Comparison of ENCODE assay signal across 11 cellular contexts in genomic region chr13:99179460-99179859, GRCh38.
"Had no signal": no experiment of that assay in that cellular context is flagged by ENCODE, and none has a peak within 500 bp of the region (broad histone marks: within the 10 kb centered on the region; RNA-seq: fewer than 3 reads in every experiment).

No MANE protein-coding gene starts in this region.

- H3K4me3 ChIP-seq: tibial nerve had no signal

- H3K27ac ChIP-seq: tibial nerve, VCaP had no signal

- H3K27me3 Mint-ChIP-seq: activated CD4-positive, alpha-beta T cell treated with anti-CD3 and anti-CD28 coated beads for 36 hours had no signal

- DNase-seq: activated CD4-positive, alpha-beta T cell treated with anti-CD3 and anti-CD28 coated beads for 36 hours; activated gamma-delta T cell; activated T-cell treated with anti-CD3 and anti-CD28 coated beads, Interleukin-2, amount 50 U/mL, for 4 hours; dermis blood vessel endothelial cell; hypothalamus; kidney glomerular epithelial cell; stimulated activated CD4-positive, alpha-beta T cell treated with anti-CD3 and anti-CD28 coated beads, Interleukin-15, amount 100 ng/mL, for 24 hours; stimulated activated CD4-positive, alpha-beta T cell treated with anti-CD3 and anti-CD28 coated beads, Interleukin-4, amount 100 ng/mL, for 24 hours; T1000 had no signal

- ATAC-seq: activated CD4-positive, alpha-beta T cell treated with anti-CD3 and anti-CD28 coated beads for 36 hours; activated T-cell treated with anti-CD3 and anti-CD28 coated beads, Interleukin-2, amount 50 U/mL, for 4 hours had no signal

- H3K4me3 Mint-ChIP-seq: activated CD4-positive, alpha-beta T cell treated with anti-CD3 and anti-CD28 coated beads for 36 hours; activated T-cell treated with anti-CD3 and anti-CD28 coated beads, Interleukin-2, amount 50 U/mL, for 4 hours had no signal

- H3K27ac Mint-ChIP-seq: activated CD4-positive, alpha-beta T cell treated with anti-CD3 and anti-CD28 coated beads for 36 hours had no signal
